ENCODE assay signal across 8 cellular contexts in the genomic region with DNA sequence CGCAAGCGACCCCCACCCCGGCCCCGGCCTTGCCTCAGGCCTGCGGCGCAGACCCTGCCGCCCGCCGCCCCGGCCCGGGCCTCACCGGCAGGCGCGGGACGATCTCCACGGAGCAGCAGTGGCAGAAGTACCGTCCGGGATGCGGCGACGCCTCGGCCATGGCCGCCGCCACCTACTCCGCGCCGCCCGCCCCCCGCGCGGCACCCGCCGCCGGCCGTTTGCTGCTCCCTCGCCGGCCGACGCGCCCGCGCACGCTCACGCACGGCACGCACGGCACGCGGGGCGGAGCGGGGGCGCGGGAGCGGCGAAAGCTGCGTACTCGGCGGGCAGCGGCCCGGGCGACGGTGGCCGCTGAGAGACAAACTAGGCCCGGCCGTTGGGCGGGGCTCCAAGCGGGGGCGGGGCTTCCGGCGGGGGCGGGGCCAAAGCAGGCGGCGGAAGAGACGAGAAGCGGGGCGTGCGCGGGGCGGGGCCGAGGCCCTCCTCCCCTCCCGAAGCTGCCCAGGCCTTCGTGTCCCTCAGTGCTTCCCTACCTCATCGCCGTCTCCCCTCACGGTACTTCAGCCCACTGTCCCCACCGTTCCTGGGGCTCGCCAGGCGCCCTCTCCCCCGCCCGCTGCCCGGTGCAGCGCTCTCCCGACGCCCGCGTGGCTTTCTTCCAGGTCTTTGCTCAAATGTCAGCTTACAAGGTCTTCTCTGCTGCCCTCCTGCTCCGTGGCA. TPM values are rescaled to one million over a fixed set of nuclear protein-coding genes. Genes with fewer than 3 reads are reported as not detected.
DNase-seq lines count a peak whose midpoint lies in the region; ATAC-seq and TF ChIP-seq lines count a peak whose summit lies in the region.

TSS of gene RNF126 (minus strand) at position 253 of the 720 bp plus-strand sequence. CDS start at position 160, 93 bp downstream.

- H3K27ac ChIP-seq in osteoblast (ENCODE audit: low read depth, low read length): peak within 1 kb of the TSS; percentile 82
- H3K27ac ChIP-seq in temporal lobe (ENCODE audit: low read depth, low read length): peak within 1 kb of the TSS; percentile 99

- peak within 1 kb of the TSS; percentile 98 for H3K27ac Mint-ChIP-seq in activated naive CD4-positive, alpha-beta T cell treated with anti-CD3 and anti-CD28 coated beads, Interleukin-2, amount 50 U/mL, for 72 hours

- peaks cover 18 to 19% of the 10 kb centered on the region in 2 donors for H3K36me3 Mint-ChIP-seq in activated naive CD4-positive, alpha-beta T cell treated with anti-CD3 and anti-CD28 coated beads, Interleukin-2, amount 50 U/mL, for 72 hours

- peak within 1 kb of the TSS; percentile 95 for H3K4me2 ChIP-seq in osteoblast (ENCODE audit: insufficient read depth, low read length)

- H3K27me3 ChIP-seq in osteoblast (ENCODE audit: insufficient read depth, low read length): no peaks in the 10 kb centered on the region

- POLR2A ChIA-PET in HEK293T (lab: Yijun Ruan, JAX): interaction anchor here (0.6 to 1.8 kb wide), 13 partner anchors 9 to 131 kb away, joined by 3 to 9 read pairs (median 4); partner anchors contain the start of genes CDC34, FSTL3 and POLRMT

- ATAC-seq in activated naive CD4-positive, alpha-beta T cell treated with anti-CD3 and anti-CD28 coated beads, Interleukin-2, amount 50 U/mL, for 72 hours: peak; percentile 47 to 63

- peak within 1 kb of the TSS; percentile 84 for H3K4me3 ChIP-seq in osteoblast (ENCODE audit: insufficient read depth, low read length)

- peaks cover 48% of the 10 kb centered on the region for H3K79me2 ChIP-seq in osteoblast (ENCODE audit: insufficient read depth, low read length)

- peak within 1 kb of the TSS; percentile 89 for H2AFZ ChIP-seq in osteoblast (ENCODE audit: low read length)

- H3K9me3 ChIP-seq in ES-I3 (ENCODE audit: control insufficient read depth, insufficient read depth, low read length): no peaks in the 10 kb centered on the region
- no peaks in the 10 kb centered on the region for H3K9me3 ChIP-seq in osteoblast (ENCODE audit: low read depth, low read length)

- DNase-seq in HEK293T (ENCODE audit: extremely low spot score): peak; percentile 94
- DNase-seq in NCI-H1092 treated with DMSO at 0.1 percent for 48 hours (lab: John Stamatoyannopoulos, UW): peak; percentile 92
- DNase-seq in SKM-1 treated with dmso at 0.1 percent for 144 hours (lab: John Stamatoyannopoulos, UW; ENCODE audit: unreplicated experiment): peak; percentile 89
- DNase-seq in activated naive CD4-positive, alpha-beta T cell treated with anti-CD3 and anti-CD28 coated beads, Interleukin-2, amount 50 U/mL, for 72 hours (ENCODE audit: low spot score in 2 of 2): peak; percentile 88 to 90
- peak; percentile 95 for DNase-seq in glomerular visceral epithelial cell (ENCODE audit: extremely low spot score)
- peak; percentile 100 for DNase-seq in osteoblast (ENCODE audit: insufficient read length, low spot score, missing footprints)

- H3K9me3 Mint-ChIP-seq in activated naive CD4-positive, alpha-beta T cell treated with anti-CD3 and anti-CD28 coated beads, Interleukin-2, amount 50 U/mL, for 72 hours: no peaks in the 10 kb centered on the region

- H3K4me1 ChIP-seq in ES-I3 (ENCODE audit: insufficient read depth, low read length) (no peaks in the 10 kb centered on the region), osteoblast (ENCODE audit: insufficient read depth, low read length) (peaks cover 23% of the 10 kb centered on the region)

- no peaks in the 10 kb centered on the region; the same call in 1 of the 2 replicates for H3K36me3 ChIP-seq in ES-I3 (ENCODE audit: insufficient read depth, low read length)
- no peaks in the 10 kb centered on the region for H3K36me3 ChIP-seq in osteoblast (ENCODE audit: insufficient read depth, low read length)

- no peak for TF ChIP-seq CTCF in osteoblast (IDR thresholded peaks at IDR 0.05; ENCODE audit: extremely low read depth, low read depth, low read length)

- CTCF ChIA-PET in HEK293T (lab: Yijun Ruan, JAX): interaction anchor here (0.5 to 1.5 kb wide), 3 partner anchors 16 to 71 kb away, joined by 3 to 6 read pairs (median 3); no protein-coding TSS in a partner anchor

- peak within 1 kb of the TSS; percentile 90 for H3K9ac ChIP-seq in ES-I3 (ENCODE audit: low read depth, low read length)

- H4K20me1 ChIP-seq in osteoblast (ENCODE audit: insufficient read depth, low read length): peaks cover 38% of the 10 kb centered on the region

TF ChIP-seq in HEK293T, 16 proteins besides CTCF, POLR2A, EP300 and RAD21:
- peak; percentile 55; the same call in 1 of the 2 replicates for TF ChIP-seq FOXM1 (IDR thresholded peaks at IDR 0.05; ENCODE audit: borderline replicate concordance)
- TF ChIP-seq HDGF (IDR thresholded peaks at IDR 0.05; ENCODE audit: borderline replicate concordance): 0 out of 2 replicates have a peak, but pooled peaks have one; percentile 78
- no peak for TF ChIP-seq FOXK2 (IDR thresholded peaks at IDR 0.05)
- TF ChIP-seq L3MBTL2 (conservative IDR thresholded peaks at IDR 0.05): peak; percentile 66
- TF ChIP-seq ARNT (IDR thresholded peaks at IDR 0.05): peak; percentile 60
- TF ChIP-seq BHLHE40 (IDR thresholded peaks at IDR 0.05; ENCODE audit: borderline replicate concordance): no peak

RNA-seq across cellular contexts. Expression of gene RNF126, which starts in this region (rescaled TPM):
- 10 to 100 TPM; 69.6 to 98.7 TPM for total RNA-seq in activated naive CD4-positive, alpha-beta T cell treated with anti-CD3 and anti-CD28 coated beads, Interleukin-2, amount 50 U/mL, for 72 hours
- total RNA-seq in osteoblast (29.8 and 38.7 TPM in 2 replicates), temporal lobe (11.8 TPM)

Comparison
In these comparisons a context has a peak if more than half of its experiments do, and no peak if none do; other contexts are left out.
1. Peak in every context shown above with its lines: DNase-seq, ATAC-seq, H3K4me3 ChIP-seq and H3K27ac ChIP-seq.